Comparison of ENCODE assay signal across 18 cellular contexts in genomic region chr20:18524646-18525045, GRCh38. TPM values are rescaled to one million over a fixed set of nuclear protein-coding genes. Genes with fewer than 3 reads are reported as not detected.
DNase-seq lines count a peak whose midpoint lies in the region; ATAC-seq, FAIRE-seq and TF ChIP-seq lines count a peak whose summit lies in the region.
"Had no signal": no experiment of that assay in that cellular context is flagged by ENCODE, and none has a peak within 500 bp of the region (broad histone marks: within the 10 kb centered on the region; RNA-seq: fewer than 3 reads in every experiment).

No MANE protein-coding gene starts in this region.

- CTCF ChIA-PET in A673 (lab: Charles Lee): no interaction called here
- CTCF ChIA-PET in CD4-positive, alpha-beta T cell (lab: Charles Lee): no interaction called here
- CTCF ChIA-PET in HEK293T (lab: Yijun Ruan, JAX): no interaction called here

- POLR2A ChIA-PET in A673 (lab: Charles Lee; ENCODE audit: low non-redundant PET): no interaction called here
- POLR2A ChIA-PET in CD4-positive, alpha-beta T cell (lab: Charles Lee): no interaction called here
- POLR2A ChIA-PET in HEK293T (lab: Yijun Ruan, JAX): no interaction called here

- peak; percentile 59 for FAIRE-seq in astrocyte (lab: Jason Lieb, UNC)

- DNase-seq in AG09309 (ENCODE audit: low read depth): peak; percentile 20
- DNase-seq in HS-27A (ENCODE audit: low read depth): peak; percentile 90
- peak; percentile 56 for DNase-seq in astrocyte (ENCODE audit: low read depth)
- DNase-seq in iris pigment epithelial cell (ENCODE audit: low read depth): peak; percentile 63
- DNase-seq in kidney glomerular epithelial cell (lab: John Stamatoyannopoulos, UW): no peak
- no peak for DNase-seq in A673 (ENCODE audit: low spot score)
- no peak for DNase-seq in CD4-positive, alpha-beta T cell
- no peak for DNase-seq in HEK293T (ENCODE audit: extremely low spot score)
- DNase-seq: activated CD8-positive, alpha-beta T cell treated with anti-CD3 and anti-CD28 coated beads, Interleukin-2, amount 10 ng/mL, durations not matched to agents 7 days and 5 days; activated effector memory CD4-positive, alpha-beta T cell treated with Interleukin-2 at 50 U/mL for 16 hours; Kasumi-1; NCI-H2081; NCI-H82; SJCRH30; stimulated activated CD4-positive, alpha-beta T cell treated with anti-CD3 and anti-CD28 coated beads, Interleukin-2, amount 100 ng/mL, for 24 hours; stimulated activated CD8-positive, alpha-beta memory T cell treated with anti-CD3 and anti-CD28 coated beads, Interleukin-4, amount 100 ng/mL, for 48 hours; tibial artery had no signal

- H3K27ac ChIP-seq in astrocyte (ENCODE audit: low read depth, low read length) (peak overlapping the region; percentile 67), A673 (ENCODE audit: low read depth, low read length, poor library complexity, severe bottlenecking) (no peak overlapping the region)
- no peak overlapping the region for H3K27ac ChIP-seq in CD4-positive, alpha-beta T cell (ENCODE audit: low read depth, low read length)
- H3K27ac ChIP-seq: BLaER1 treated with 17β-estradiol and CSF1 and Interleukin-3, amounts not matched to agents 10 nM and 100 nM; SJCRH30; tibial artery had no signal

- TF ChIP-seq CTCF in AG09309 (IDR thresholded peaks at IDR 0.05; ENCODE audit: control insufficient read depth, insufficient read depth, low read depth, low read length, missing control alignments) (no peak), astrocyte (IDR thresholded peaks at IDR 0.05; ENCODE audit: insufficient read depth, low read depth, low read length) (no peak), A673 (conservative IDR thresholded peaks at IDR 0.05; ENCODE audit: low read depth, low read length) (no peak)
- no peak for TF ChIP-seq CTCF in CD4-positive, alpha-beta T cell (IDR thresholded peaks at IDR 0.05)

- peak overlapping the region; percentile 49 for H3K27ac Mint-ChIP-seq in astrocyte (ENCODE audit: unreplicated experiment)
- H3K27ac Mint-ChIP-seq in CD4-positive, alpha-beta T cell: no peak overlapping the region

- H3K9ac ChIP-seq in astrocyte (ENCODE audit: low read length): no peak overlapping the region
- H3K9ac ChIP-seq: BLaER1 treated with 17β-estradiol and CSF1 and Interleukin-3, amounts not matched to agents 10 nM and 100 nM had no signal

- no peak overlapping the region for H2AFZ ChIP-seq in astrocyte (ENCODE audit: low read depth, low read length)

- peaks cover 17% of the 10 kb centered on the region for H3K4me1 Mint-ChIP-seq in astrocyte (ENCODE audit: low read depth, unreplicated experiment)
- H3K4me1 Mint-ChIP-seq in CD4-positive, alpha-beta T cell (ENCODE audit: low read depth): no peaks in the 10 kb centered on the region

- no peaks in the 10 kb centered on the region for H3K27me3 Mint-ChIP-seq in astrocyte (ENCODE audit: low read depth, unreplicated experiment)
- H3K27me3 Mint-ChIP-seq in CD4-positive, alpha-beta T cell: no peaks in the 10 kb centered on the region

- no TSS peak for BruUV-seq in A673 (replicated peaks; lab: Mats Ljungman, UMichigan)

- peaks cover 37% of the 10 kb centered on the region for H3K36me3 ChIP-seq in astrocyte (ENCODE audit: insufficient read depth, low read length)
- peaks cover 48% of the 10 kb centered on the region for H3K36me3 ChIP-seq in A673 (ENCODE audit: insufficient read depth, low read length, poor library complexity, severe bottlenecking)

- ATAC-seq in CD4-positive, alpha-beta T cell (ENCODE audit: poor library complexity): no peak
- ATAC-seq: activated CD8-positive, alpha-beta T cell treated with anti-CD3 and anti-CD28 coated beads, Interleukin-2, amount 10 ng/mL, durations not matched to agents 7 days and 5 days had no signal

- intact Hi-C loops in A673 (cut with micrococcal nuclease; ENCODE audit: unreplicated experiment): no loop called here
- intact Hi-C loops in CD4-positive, alpha-beta T cell (cut with DNase I, micrococcal nuclease): loop anchor here in 1 of 2 experiments (5.0 kb wide), 1 partner anchor 112 kb away; no protein-coding TSS in a partner anchor

- no peak overlapping the region for H3K4me3 Mint-ChIP-seq in astrocyte (ENCODE audit: unreplicated experiment)
- H3K4me3 Mint-ChIP-seq in CD4-positive, alpha-beta T cell: no peak overlapping the region
- H3K4me3 Mint-ChIP-seq: activated CD8-positive, alpha-beta T cell treated with anti-CD3 and anti-CD28 coated beads, Interleukin-2, amount 10 ng/mL, durations not matched to agents 7 days and 5 days had no signal

- H3K36me3 Mint-ChIP-seq in astrocyte (ENCODE audit: low read depth, unreplicated experiment): peaks cover 29% of the 10 kb centered on the region
- peaks cover 57% of the 10 kb centered on the region for H3K36me3 Mint-ChIP-seq in CD4-positive, alpha-beta T cell (ENCODE audit: low read depth)

- H3K4me2 ChIP-seq in astrocyte (ENCODE audit: low read length): peak overlapping the region; percentile 38
- H3K4me2 ChIP-seq: BLaER1 treated with 17β-estradiol and CSF1 and Interleukin-3, amounts not matched to agents 10 nM and 100 nM had no signal

- no peaks in the 10 kb centered on the region for H4K20me1 ChIP-seq in astrocyte (ENCODE audit: insufficient read depth, low read length)

- no peak overlapping the region for H3K4me3 ChIP-seq in AG09309 (ENCODE audit: control insufficient read depth, low read depth, low read length)
- H3K4me3 ChIP-seq in astrocyte (ENCODE audit: insufficient read depth, low read depth, low read length): no peak overlapping the region
- no peak overlapping the region for H3K4me3 ChIP-seq in A673 (ENCODE audit: low read depth, low read length, poor library complexity, severe bottlenecking)
- H3K4me3 ChIP-seq: BLaER1 treated with 17β-estradiol and CSF1 and Interleukin-3, amounts not matched to agents 10 nM and 100 nM; SJCRH30; tibial artery had no signal

- H3K79me2 ChIP-seq in astrocyte (ENCODE audit: insufficient read depth, low read length): no peaks in the 10 kb centered on the region

- no peaks in the 10 kb centered on the region for H3K9me3 Mint-ChIP-seq in astrocyte (ENCODE audit: unreplicated experiment)
- H3K9me3 Mint-ChIP-seq in CD4-positive, alpha-beta T cell: no peaks in the 10 kb centered on the region

- H3K4me1 ChIP-seq in astrocyte (ENCODE audit: insufficient read depth, low read length) (peaks cover 20% of the 10 kb centered on the region), A673 (ENCODE audit: insufficient read depth, low read length, poor library complexity, severe bottlenecking) (no peaks in the 10 kb centered on the region)
- H3K4me1 ChIP-seq: BLaER1 treated with 17β-estradiol and CSF1 and Interleukin-3, amounts not matched to agents 10 nM and 100 nM; SJCRH30; tibial artery had no signal

- H3K27me3 ChIP-seq in astrocyte (ENCODE audit: insufficient read depth, low read length) (no peaks in the 10 kb centered on the region), A673 (replicated peaks; ENCODE audit: insufficient read depth, low read depth, low read length, poor library complexity) (no peaks in the 10 kb centered on the region)
- no peaks in the 10 kb centered on the region for H3K27me3 ChIP-seq in CD4-positive, alpha-beta T cell (ENCODE audit: control insufficient read depth, insufficient read depth, low read length)
- H3K27me3 ChIP-seq: BLaER1 treated with 17β-estradiol and CSF1 and Interleukin-3, amounts not matched to agents 10 nM and 100 nM; SJCRH30; tibial artery had no signal

- no peaks in the 10 kb centered on the region for H3K9me3 ChIP-seq in astrocyte (ENCODE audit: insufficient read depth, low read depth, low read length)
- no peaks in the 10 kb centered on the region for H3K9me3 ChIP-seq in A673 (ENCODE audit: low read depth, low read length, poor library complexity, severe bottlenecking)
- no peaks in the 10 kb centered on the region for H3K9me3 ChIP-seq in CD4-positive, alpha-beta T cell (ENCODE audit: control insufficient read depth, low read length)
- H3K9me3 ChIP-seq: BLaER1 treated with 17β-estradiol and CSF1 and Interleukin-3, amounts not matched to agents 10 nM and 100 nM; SJCRH30; tibial artery had no signal

TF ChIP-seq in HEK293T, 16 proteins besides CTCF, POLR2A, EP300 and RAD21:
- TF ChIP-seq BHLHE40 (IDR thresholded peaks at IDR 0.05; ENCODE audit: borderline replicate concordance) (no peak), ELF4 (IDR thresholded peaks at IDR 0.05) (no peak), NFRKB (IDR thresholded peaks at IDR 0.05) (no peak), FOXA1 (IDR thresholded peaks at IDR 0.05) (no peak), PKNOX1 (IDR thresholded peaks at IDR 0.05) (no peak), L3MBTL2 (conservative IDR thresholded peaks at IDR 0.05) (no peak), HDGF (IDR thresholded peaks at IDR 0.05; ENCODE audit: borderline replicate concordance) (no peak), ZNF384 (IDR thresholded peaks at IDR 0.05) (no peak), FOXK2 (IDR thresholded peaks at IDR 0.05) (no peak), TARDBP (IDR thresholded peaks at IDR 0.05) (no peak), CTBP1 (IDR thresholded peaks at IDR 0.05; ENCODE audit: borderline replicate concordance) (no peak), LEF1 (IDR thresholded peaks at IDR 0.05; ENCODE audit: borderline replicate concordance) (no peak), FOXM1 (IDR thresholded peaks at IDR 0.05; ENCODE audit: borderline replicate concordance) (no peak), SUZ12 (IDR thresholded peaks at IDR 0.05) (no peak), SP1 (IDR thresholded peaks at IDR 0.05) (no peak), ARNT (IDR thresholded peaks at IDR 0.05) (no peak)

RNA-seq across cellular contexts. Expression of gene SEC23B, which starts 16.9 kb away (rescaled TPM):
- total RNA-seq in astrocyte (61.5 and 66.4 TPM in 2 replicates), A673 (2021) (55.6 and 55.9 TPM in 2 replicates)
- total RNA-seq in CD4-positive, alpha-beta T cell: 10 to 100 TPM; 29.2 to 32.8 TPM

RNA-seq across cellular contexts. Expression of gene RBBP9, which starts 27.6 kb away (rescaled TPM):
- total RNA-seq in astrocyte: 12.8 and 14.4 TPM in 2 replicates
- total RNA-seq in A673 (2021): 20.1 and 20.3 TPM in 2 replicates
- 1 to 10 TPM; 1.6 to 2.1 TPM for total RNA-seq in CD4-positive, alpha-beta T cell

RNA-seq across cellular contexts. Expression of gene SMIM26, which starts 42.6 kb away (rescaled TPM):
- total RNA-seq in astrocyte (51.3 and 56.9 TPM in 2 replicates), A673 (2021) (56.6 and 57.7 TPM in 2 replicates)
- total RNA-seq in CD4-positive, alpha-beta T cell: 10 to 100 TPM; 78.7 to 79.8 TPM

RNA-seq across cellular contexts. Expression of gene POLR3F, which starts 57.5 kb away (rescaled TPM):
- total RNA-seq in astrocyte: 11.6 and 12.8 TPM in 2 replicates
- 18.1 and 22.1 TPM in 2 replicates for total RNA-seq in A673 (2021)
- 1 to 10 TPM; 7.9 to 8.8 TPM for total RNA-seq in CD4-positive, alpha-beta T cell

RNA-seq across cellular contexts. Expression of gene DZANK1, which starts 57.8 kb away (rescaled TPM):
- total RNA-seq in astrocyte (2.3 and 3.0 TPM in 2 replicates), A673 (2021) (3.9 and 4.4 TPM in 2 replicates)
- total RNA-seq in CD4-positive, alpha-beta T cell: 1 to 10 TPM; 1.8 to 1.9 TPM

Comparison
In these comparisons a context has a peak if more than half of its experiments do, and no peak if none do; other contexts are left out.
1. DNase-seq: peak in AG09309 (single experiment), HS-27A (single experiment), astrocyte (single experiment) and iris pigment epithelial cell (single experiment); none in kidney glomerular epithelial cell (single experiment), A673 (single experiment), CD4-positive, alpha-beta T cell (0 of 10) and HEK293T (single experiment).